8 cellular contexts compared by ENCODE assay signal in the genomic region with DNA sequence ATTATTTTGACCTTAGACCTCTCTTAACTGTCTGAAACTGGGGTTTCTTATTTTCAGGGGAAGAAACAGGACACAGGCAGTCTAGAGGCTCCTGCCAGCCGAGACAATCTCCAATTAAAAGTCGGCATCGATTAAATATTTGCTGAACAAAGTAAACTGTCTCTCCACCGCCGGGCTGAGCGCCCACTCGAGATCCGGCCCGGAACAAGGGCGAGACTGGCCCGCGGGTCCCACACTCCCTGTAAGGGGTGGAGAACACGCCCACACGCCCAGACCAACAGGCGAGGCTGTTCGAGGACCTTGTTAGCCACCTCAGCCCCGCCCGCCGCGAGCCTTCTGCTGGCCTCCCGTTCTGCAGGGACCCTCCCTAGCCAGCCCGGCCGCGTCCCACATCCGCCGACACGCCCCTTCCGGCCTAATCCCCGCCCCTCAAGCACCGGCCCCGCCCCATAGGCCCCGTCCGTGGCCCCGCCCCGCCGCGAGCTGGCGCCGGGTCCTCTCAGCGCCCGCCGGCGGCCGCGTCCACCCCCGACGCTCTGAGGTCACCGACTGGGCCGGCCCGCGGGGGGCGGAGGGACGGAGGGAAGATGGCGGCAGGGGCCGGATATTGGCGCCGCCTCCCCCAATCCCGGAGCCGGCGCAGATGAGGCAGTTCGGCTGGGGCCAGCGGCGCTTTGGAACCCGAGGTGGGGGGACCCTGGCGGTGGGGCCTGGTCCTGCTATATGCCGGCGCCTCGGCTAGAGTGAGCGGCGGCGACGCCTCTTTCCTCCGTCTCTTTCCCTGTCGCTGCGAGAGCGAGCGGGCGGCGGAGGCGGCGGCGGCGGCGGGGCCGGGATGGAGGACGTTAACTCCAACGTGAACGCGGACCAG. TPM values are rescaled to one million over a fixed set of nuclear protein-coding genes. Genes with fewer than 3 reads are reported as not detected.
DNase-seq lines count a peak whose midpoint lies in the region; ATAC-seq and TF ChIP-seq lines count a peak whose summit lies in the region.

A gene (plus strand): TSS at position 625 of the 871 bp plus-strand sequence. CDS start 211 bp downstream, at position 836.

- TF ChIP-seq POLR2A in lower leg skin (IDR thresholded peaks at IDR 0.05): peak in 1 of 2 donors; percentile 16

- peak within 1 kb of the TSS; percentile 89 for H3K27ac ChIP-seq in CD4-positive, alpha-beta memory T cell (ENCODE audit: low read depth, low read length)
- H3K27ac ChIP-seq in duodenal mucosa (ENCODE audit: low read depth, low read length): peak within 1 kb of the TSS; percentile 92

- peak; percentile 95 to 100 (median 97) for DNase-seq in CD4-positive, alpha-beta memory T cell
- DNase-seq in NCI-H82 treated with DMSO at 0.1 percent for 48 hours (lab: John Stamatoyannopoulos, UW; ENCODE audit: unreplicated experiment) (peak; percentile 89), lower leg skin (ENCODE audit: low spot score in 2 of 2) (peak; percentile 98 to 100)
- DNase-seq in activated CD4-positive, alpha-beta memory T cell treated with anti-CD3 and anti-CD28 coated beads, Interleukin-2, amount 10 ng/mL, durations not matched to agents 7 days and 5 days: peak; percentile 98
- DNase-seq in stimulated activated CD4-positive, alpha-beta T cell treated with anti-CD3 and anti-CD28 coated beads, Interleukin-4, amount 100 ng/mL, for 48 hours (ENCODE audit: low read depth in 2 of 2): peak; percentile 96 to 99

- H3K4me3 Mint-ChIP-seq in CD4-positive, alpha-beta memory T cell: peak within 1 kb of the TSS; percentile 96 to 98 (median 97)
- H3K4me3 Mint-ChIP-seq in activated CD4-positive, alpha-beta memory T cell treated with anti-CD3 and anti-CD28 coated beads, Interleukin-2, amount 10 ng/mL, durations not matched to agents 7 days and 5 days: peak within 1 kb of the TSS; percentile 97

- WGBS in lower leg skin, 2 donors: 0 to 1% methylated on average over 19 to 53 of the region's 89 CpGs

- CTCF ChIA-PET in CD4-positive, alpha-beta memory T cell (lab: Charles Lee; ENCODE audit: partially characterized antibody): interaction anchor here (0.6 to 1.7 kb wide), 5 partner anchors 13 to 210 kb away, joined by 3 to 6 read pairs (median 3); no protein-coding TSS in a partner anchor
- CTCF ChIA-PET in activated CD4-positive, alpha-beta memory T cell treated with anti-CD3 and anti-CD28 coated beads, Interleukin-2, amount 10 ng/mL, durations not matched to agents 7 days and 5 days (lab: Charles Lee): interaction anchor here (1.3 to 1.5 kb wide), 2 partner anchors 36 to 205 kb away, joined by 3 to 4 read pairs; no protein-coding TSS in a partner anchor

- no peaks in the 10 kb centered on the region for H3K36me3 ChIP-seq in CD4-positive, alpha-beta memory T cell (ENCODE audit: insufficient read depth, low read length)
- no peaks in the 10 kb centered on the region for H3K36me3 ChIP-seq in duodenal mucosa (ENCODE audit: control insufficient read depth in 1 of 2, insufficient read depth in 2 of 2, low read length in 2 of 2)

- POLR2A ChIA-PET in CD4-positive, alpha-beta memory T cell (lab: Charles Lee; ENCODE audit: partially characterized antibody): interaction anchor here (0.6 to 2.9 kb wide), 9 partner anchors 11 to 535 kb away, joined by 3 to 14 read pairs (median 3); a partner anchor contains a TSS
- POLR2A ChIA-PET in activated CD4-positive, alpha-beta memory T cell treated with anti-CD3 and anti-CD28 coated beads, Interleukin-2, amount 10 ng/mL, durations not matched to agents 7 days and 5 days (lab: Charles Lee): interaction anchor here (0.7 to 2.9 kb wide), 13 partner anchors 13 to 565 kb away, joined by 3 to 14 read pairs (median 3); a partner anchor contains a TSS

- H3K27me3 Mint-ChIP-seq in CD4-positive, alpha-beta memory T cell: no peaks in the 10 kb centered on the region
- no peaks in the 10 kb centered on the region for H3K27me3 Mint-ChIP-seq in activated CD4-positive, alpha-beta memory T cell treated with anti-CD3 and anti-CD28 coated beads, Interleukin-2, amount 10 ng/mL, durations not matched to agents 7 days and 5 days

- no peaks in the 10 kb centered on the region for H3K27me3 ChIP-seq in CD4-positive, alpha-beta memory T cell (ENCODE audit: insufficient read depth, low read length)
- H3K27me3 ChIP-seq in duodenal mucosa (ENCODE audit: control insufficient read depth in 1 of 2, insufficient read depth in 2 of 2, low read length in 2 of 2): no peaks in the 10 kb centered on the region

- H3K9me3 ChIP-seq in CD4-positive, alpha-beta memory T cell (ENCODE audit: control insufficient read depth in 1 of 2, low read length in 2 of 2): no peaks in the 10 kb centered on the region
- no peaks in the 10 kb centered on the region for H3K9me3 ChIP-seq in duodenal mucosa (ENCODE audit: control insufficient read depth in 1 of 2, low read length in 2 of 2)

- H3K27ac Mint-ChIP-seq in CD4-positive, alpha-beta memory T cell: peak within 1 kb of the TSS; percentile 97 to 100 (median 98)
- H3K27ac Mint-ChIP-seq in activated CD4-positive, alpha-beta memory T cell treated with anti-CD3 and anti-CD28 coated beads, Interleukin-2, amount 10 ng/mL, durations not matched to agents 7 days and 5 days: peak within 1 kb of the TSS; percentile 93

- peak; percentile 84 for ATAC-seq in GM19438 (IDR thresholded peaks at IDR 0.05; ENCODE audit: low read depth, unreplicated experiment)
- ATAC-seq in HG03575 (IDR thresholded peaks at IDR 0.05; ENCODE audit: extremely low read depth, insufficient number of reproducible peaks, low FRiP score, unreplicated experiment): peak; percentile 83

- peaks cover 0 to 10% of the 10 kb centered on the region in 2 donors for H3K36me3 Mint-ChIP-seq in CD4-positive, alpha-beta memory T cell
- peaks cover 6% of the 10 kb centered on the region for H3K36me3 Mint-ChIP-seq in activated CD4-positive, alpha-beta memory T cell treated with anti-CD3 and anti-CD28 coated beads, Interleukin-2, amount 10 ng/mL, durations not matched to agents 7 days and 5 days (ENCODE audit: low read depth)

- intact Hi-C loops in CD4-positive, alpha-beta memory T cell (cut with micrococcal nuclease): loop anchor here (1.0 to 10.0 kb wide), 10 partner anchors 25 to 878 kb away; a partner anchor contains a TSS
- intact Hi-C loops in lower leg skin (cut with DNase I; ENCODE audit: low total_unique reads): no loop called here

- peaks cover 0 to 1% (median 0%) of the 10 kb centered on the region in 8 donors for H3K9me3 Mint-ChIP-seq in CD4-positive, alpha-beta memory T cell
- H3K9me3 Mint-ChIP-seq in activated CD4-positive, alpha-beta memory T cell treated with anti-CD3 and anti-CD28 coated beads, Interleukin-2, amount 10 ng/mL, durations not matched to agents 7 days and 5 days: no peaks in the 10 kb centered on the region

- peaks cover 33 to 58% (median 42%) of the 10 kb centered on the region in 4 donors for H3K4me1 Mint-ChIP-seq in CD4-positive, alpha-beta memory T cell
- H3K4me1 Mint-ChIP-seq in activated CD4-positive, alpha-beta memory T cell treated with anti-CD3 and anti-CD28 coated beads, Interleukin-2, amount 10 ng/mL, durations not matched to agents 7 days and 5 days: peaks cover 57% of the 10 kb centered on the region

- H3K4me3 ChIP-seq in CD4-positive, alpha-beta memory T cell (ENCODE audit: low read length in 2 of 2): peak within 1 kb of the TSS; percentile 68 to 90
- peak within 1 kb of the TSS; percentile 93 to 95 for H3K4me3 ChIP-seq in duodenal mucosa (ENCODE audit: low read depth in 1 of 2, low read length in 2 of 2)
- H3K4me3 ChIP-seq in lower leg skin (ENCODE audit: low read depth, poor library complexity, severe bottlenecking): peak within 1 kb of the TSS; percentile 88

- peaks cover 52% of the 10 kb centered on the region for H3K4me1 ChIP-seq in CD4-positive, alpha-beta memory T cell (ENCODE audit: insufficient read depth, low read length)
- peaks cover 30 to 31% of the 10 kb centered on the region in 2 donors for H3K4me1 ChIP-seq in duodenal mucosa (ENCODE audit: control insufficient read depth in 1 of 2, insufficient read depth in 2 of 2, low read length in 2 of 2)

- TF ChIP-seq CTCF in lower leg skin (IDR thresholded peaks at IDR 0.05): no peak

- H3K9ac ChIP-seq in duodenal mucosa (ENCODE audit: low read depth in 1 of 2, low read length in 2 of 2): peak within 1 kb of the TSS; percentile 89 to 98

RNA-seq across cellular contexts. Expression of the gene that starts here (rescaled TPM):
- 10 to 100 TPM; 84.4 to 87.5 TPM for total RNA-seq in CD4-positive, alpha-beta memory T cell
- polyA plus RNA-seq in CD4-positive, alpha-beta memory T cell: 10 to 100 TPM; 24.2 to 27.1 TPM
- 10 to 100 TPM; 62.4 to 66.2 TPM for total RNA-seq in activated CD4-positive, alpha-beta memory T cell treated with anti-CD3 and anti-CD28 coated beads, Interleukin-2, amount 10 ng/mL, durations not matched to agents 7 days and 5 days
- 100 to 1,000 TPM in 1 of 4 donors, 10 to 100 TPM in 3; 75.4 to 201 (median 88.6) TPM for total RNA-seq in lower leg skin

Comparison
In these comparisons a context has a peak if more than half of its experiments do, and no peak if none do; other contexts are left out.
1. Peak in every context shown above with its lines: DNase-seq, ATAC-seq, H3K4me3 ChIP-seq and H3K27ac ChIP-seq.